Comparison of ENCODE assay signal across 26 cellular contexts in genomic region chr16:53787423-53787822, GRCh38.
DNase-seq lines count a peak whose midpoint lies in the region; ATAC-seq, FAIRE-seq and TF ChIP-seq lines count a peak whose summit lies in the region.
"Had no signal": no experiment of that assay in that cellular context is flagged by ENCODE, and none has a peak within 500 bp of the region (broad histone marks: within the 10 kb centered on the region; RNA-seq: fewer than 3 reads in every experiment).

No MANE protein-coding gene starts in this region.

- no peak overlapping the region for H2AK5ac ChIP-seq in IMR-90 (ENCODE audit: low read depth, low read length)

- no peak overlapping the region for H2BK120ac ChIP-seq in IMR-90 (ENCODE audit: low read depth, low read length)

- H2AFZ ChIP-seq in IMR-90 (replicated peaks; ENCODE audit: low read length, poor library complexity) (no peak overlapping the region), K562 (ENCODE audit: low read depth, low read length) (no peak overlapping the region)
- H2AFZ ChIP-seq: GM23248 had no signal

- no CpG with 5 or more reads among the region's 2 CpGs for WGBS in IMR-90 (ENCODE audit: extremely low coverage in 2 of 2, insufficient read length in 1 of 2), 2 experiments
- 74% methylated on average over 2 of the region's 2 CpGs for WGBS in K562 (ENCODE audit: insufficient coverage, low coverage, missing lambda C conversion rate)

- POLR2A ChIA-PET in IMR-90 (lab: Charles Lee; ENCODE audit: unreplicated experiment), result no interaction called here
- POLR2A ChIA-PET in K562 (lab: Yijun Ruan, JAX), result no interaction called here

- H4K5ac ChIP-seq in IMR-90 (ENCODE audit: low read depth, low read length), result no peak overlapping the region; the same call in 1 of the 2 replicates

- no peak overlapping the region for H2BK15ac ChIP-seq in IMR-90 (ENCODE audit: low read depth, low read length)

- H2BK5ac ChIP-seq in IMR-90 (ENCODE audit: low read depth, low read length, poor library complexity, severe bottlenecking), result peak overlapping the region; percentile 24

- dilution Hi-C loops in IMR-90 (cut with HindIII; ENCODE audit: low sequenced_read_pairs, unreplicated experiment), result no loop called here

- CTCF ChIA-PET in IMR-90 (lab: Yijun Ruan, JAX) (interaction anchor here (0.6 kb wide), 1 partner anchor 13 kb away, joined by 3 read pairs; no protein-coding TSS in a partner anchor), K562 (lab: Yijun Ruan, JAX; ENCODE audit: low intra/inter-chr PET ratio) (no interaction called here)

- no peak overlapping the region for H3K14ac ChIP-seq in IMR-90 (replicated peaks; ENCODE audit: low read depth, low read length)

- H4K20me1 ChIP-seq in IMR-90 (ENCODE audit: insufficient read depth, low read length) (no peaks in the 10 kb centered on the region; the same call in 1 of the 2 replicates), K562 (replicated peaks; ENCODE audit: control insufficient read depth, insufficient read depth, low read length) (0 out of 2 replicates have a peak, but pooled peaks cover under 1% of the 10 kb centered on the region)

- H3K23ac ChIP-seq in IMR-90 (ENCODE audit: low read depth, low read length), result no peak overlapping the region

- no peak overlapping the region for H4K91ac ChIP-seq in IMR-90 (ENCODE audit: insufficient read depth, low read depth, low read length)

- H3K79me2 ChIP-seq in K562 (ENCODE audit: control insufficient read depth, insufficient read depth, low read length), result no peaks in the 10 kb centered on the region

- no peak for FAIRE-seq in K562 (lab: Jason Lieb, UNC)
- FAIRE-seq: GM12878, HTR-8/SVneo, RCC 7860 had no signal

- peak overlapping the region; percentile 7; the same call in 1 of the 2 replicates for H3K27ac ChIP-seq in 22Rv1
- H3K27ac ChIP-seq in IMR-90 (ENCODE audit: insufficient read depth, low read length), result no peak overlapping the region
- no peak overlapping the region for H3K27ac ChIP-seq in K562 (ENCODE audit: extremely low read depth, low read depth, low read length)
- H3K27ac ChIP-seq: BLaER1, GM23248, SJCRH30 had no signal

- H3K9me3 ChIP-seq in IMR-90 (ENCODE audit: control insufficient read depth, insufficient read depth, low read length), result no peaks in the 10 kb centered on the region
- H3K9me3 ChIP-seq in K562 (replicated peaks; ENCODE audit: control insufficient read depth, insufficient read depth, low read depth, low read length), result no peaks in the 10 kb centered on the region

- H3K9me1 ChIP-seq in IMR-90 (ENCODE audit: insufficient read depth, low read length) (no peaks in the 10 kb centered on the region), K562 (ENCODE audit: control insufficient read depth, insufficient read depth, low read length) (no peaks in the 10 kb centered on the region)

- H3K4me1 ChIP-seq in IMR-90 (ENCODE audit: control insufficient read depth, insufficient read depth, low read length) (peaks cover 1% of the 10 kb centered on the region; the same call in 1 of the 2 replicates), K562 (replicated peaks in 1 of 2; ENCODE audit: control insufficient read depth in 2 of 2, insufficient read depth in 2 of 2, low read length in 2 of 2) (no peaks in the 10 kb centered on the region)
- H3K4me1 ChIP-seq: BLaER1 had no signal

- H3K27me3 ChIP-seq in IMR-90 (ENCODE audit: control insufficient read depth, insufficient read depth, low read length), result no peaks in the 10 kb centered on the region
- H3K27me3 ChIP-seq in K562 (ENCODE audit: control insufficient read depth in 2 of 2, insufficient read depth in 2 of 2, low read length in 2 of 2), result no peaks in the 10 kb centered on the region
- H3K27me3 ChIP-seq: BLaER1, SJCRH30 had no signal

- BruUV-seq in IMR-90 (replicated peaks; lab: Mats Ljungman, UMichigan), result no TSS peak
- BruUV-seq in K562 (replicated peaks; lab: Mats Ljungman, UMichigan), result no TSS peak

- H3K36me3 ChIP-seq in IMR-90 (ENCODE audit: control insufficient read depth, insufficient read depth, low read length) (no peaks in the 10 kb centered on the region), K562 (ENCODE audit: control insufficient read depth, insufficient read depth, low read length) (no peaks in the 10 kb centered on the region)
- H3K36me3 ChIP-seq: BLaER1, SJCRH30 had no signal

- H3K4me2 ChIP-seq in IMR-90 (ENCODE audit: low read depth, low read length) (no peak overlapping the region), K562 (ENCODE audit: insufficient read depth, low read length) (no peak overlapping the region)
- H3K4me2 ChIP-seq: BLaER1 had no signal

- in situ Hi-C loops in IMR-90 (cut with MboI; ENCODE audit: low sequenced_read_pairs), result no loop called here
- in situ Hi-C loops in K562 (cut with MboI), result no loop called here

- H2AK9ac ChIP-seq in IMR-90 (replicated peaks; ENCODE audit: low read depth, low read length, poor library complexity), result no peak overlapping the region

- peaks cover 31 to 42% of the 10 kb centered on the region in 2 experiments for H3K79me1 ChIP-seq in IMR-90 (ENCODE audit: low read depth in 1 of 2, low read length in 2 of 2)

- TF ChIP-seq POLR2A in IMR-90 (IDR thresholded peaks at IDR 0.05; ENCODE audit: low read depth, low read length) (no peak), K562 (conservative IDR thresholded peaks at IDR 0.05) (no peak)

- intact Hi-C loops in IMR-90 (cut with micrococcal nuclease), result no loop called here
- intact Hi-C loops in K562 (cut with micrococcal nuclease), result no loop called here

- H3K4me3 ChIP-seq in IMR-90 (ENCODE audit: insufficient read depth, low read depth, low read length) (no peak overlapping the region), K562 (no peak overlapping the region)
- H3K4me3 ChIP-seq: BLaER1, GM12878, GM23248, SJCRH30 had no signal

- no peak for ATAC-seq in IMR-90 (ENCODE audit: low read depth)
- no peak for ATAC-seq in K562
- no peak for ATAC-seq in GM21723 (IDR thresholded peaks at IDR 0.05; ENCODE audit: unreplicated experiment)
- ATAC-seq: GM12878 had no signal

- no peak overlapping the region for H3K4ac ChIP-seq in IMR-90 (ENCODE audit: low read depth, low read length)

- TF ChIP-seq CTCF in 22Rv1 (IDR thresholded peaks at IDR 0.05) (no peak), IMR-90 (conservative IDR thresholded peaks at IDR 0.05; ENCODE audit: low read depth, low read length) (no peak), K562 (IDR thresholded peaks at IDR 0.05 in 2 of 3, conservative IDR thresholded peaks at IDR 0.05 in 1 of 3; ENCODE audit: insufficient read depth in 2 of 3, low read depth in 1 of 3, low read length in 3 of 3) (no peak)

- DNase-seq in IMR-90 (no peak), K562 (ENCODE audit: extremely low read depth in 1 of 4, low spot score in 3 of 4) (no peak), iris pigment epithelial cell (ENCODE audit: low read depth) (peak; percentile 75), NCI-H146 treated with DMSO at 0.1 percent for 48 hours (lab: John Stamatoyannopoulos, UW; ENCODE audit: unreplicated experiment) (no peak), ureter (ENCODE audit: low spot score) (no peak)
- DNase-seq: ACHN; CD4-positive, alpha-beta T cell; COR-L47; DMS 273 treated with DMSO at 0.1 percent for 48 hours; DMS79 treated with DMSO at 0.1 percent for 48 hours; GM23248; HCEC 1CT; Karpas-422; NCI-H1092; NCI-H1436; NCI-H1930; NCI-H226; NCI-H524; NCI-H774; SJCRH30 had no signal

- TF ChIP-seq RAD21 in IMR-90 (IDR thresholded peaks at IDR 0.05; ENCODE audit: low read length) (no peak), K562 (CRISPR knock-in tag; conservative IDR thresholded peaks at IDR 0.05 in 1 of 2, IDR thresholded peaks at IDR 0.05 in 1 of 2) (no peak)

- H3K18ac ChIP-seq in IMR-90 (ENCODE audit: low read depth, low read length), result no peak overlapping the region

- peak overlapping the region; percentile 36; the same call in 1 of the 2 replicates for H2BK20ac ChIP-seq in IMR-90 (ENCODE audit: low read depth, low read length)

- H4K8ac ChIP-seq in IMR-90 (ENCODE audit: low read depth in 2 of 2, low read length in 2 of 2), result no peak overlapping the region

- H3K56ac ChIP-seq in IMR-90 (ENCODE audit: extremely low read depth, insufficient read depth, low read length), result no peak overlapping the region

- no peak for TF ChIP-seq EP300 in K562 (IDR thresholded peaks at IDR 0.05; ENCODE audit: low read length)

- H3K9ac ChIP-seq in IMR-90 (ENCODE audit: low read depth, low read length), result no peak overlapping the region
- no peak overlapping the region for H3K9ac ChIP-seq in K562 (ENCODE audit: insufficient read depth in 1 of 2, low read depth in 2 of 2, low read length in 2 of 2)
- H3K9ac ChIP-seq: BLaER1, GM23248 had no signal

TF ChIP-seq in IMR-90, 13 proteins besides CTCF, POLR2A, EP300 and RAD21 (continues in another document):
- TF ChIP-seq NFE2L2 (IDR thresholded peaks at IDR 0.05; ENCODE audit: low read depth, low read length) (peak; percentile 53; the same call in 1 of the 2 replicates), MAFK (IDR thresholded peaks at IDR 0.05; ENCODE audit: low read depth, low read length) (peak; percentile 85), USF2 (IDR thresholded peaks at IDR 0.05; ENCODE audit: low read depth, low read length) (no peak), CEBPB (IDR thresholded peaks at IDR 0.05; ENCODE audit: low read depth, low read length) (no peak)

TF ChIP-seq in K562, 482 proteins besides CTCF, POLR2A, EP300 and RAD21 (continues in another document):
- no peak for TF ChIP-seq ZBTB7A (IDR thresholded peaks at IDR 0.05; ENCODE audit: borderline replicate concordance, control insufficient read depth, low read depth, low read length)
- TF ChIP-seq ZNF766 (CRISPR knock-in tag; conservative IDR thresholded peaks at IDR 0.05), result no peak
- 0 out of 2 replicates have a peak, but pooled peaks have one; percentile 23 for TF ChIP-seq NFE2 (IDR thresholded peaks at IDR 0.05; ENCODE audit: low read depth)
